Comparison of ENCODE assay signal across 8 cellular contexts in the genomic region with DNA sequence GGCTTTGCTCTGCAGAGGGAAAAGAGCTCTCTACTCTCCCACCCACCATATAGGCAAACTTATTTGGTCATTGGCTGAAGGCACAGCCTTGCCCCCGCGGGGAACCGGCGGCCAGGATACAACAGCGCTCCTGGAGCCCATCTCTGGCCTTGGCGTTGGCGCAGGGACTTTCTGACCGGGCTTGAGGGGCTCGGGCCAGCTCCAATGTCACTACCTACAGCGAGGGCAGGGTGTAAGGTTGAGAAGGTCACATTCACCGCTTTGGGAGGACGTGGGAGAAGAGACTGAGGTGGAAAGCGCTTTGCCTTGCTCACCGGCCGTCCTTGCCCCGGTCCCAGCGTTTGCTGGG. TPM values are rescaled to one million over a fixed set of nuclear protein-coding genes. Genes with fewer than 3 reads are reported as not detected.
DNase-seq lines count a peak whose midpoint lies in the region; ATAC-seq, FAIRE-seq and TF ChIP-seq lines count a peak whose summit lies in the region.

No MANE protein-coding gene starts in this region.

- peaks cover 24% of the 10 kb centered on the region for H3K4me1 ChIP-seq in KMS-11 (ENCODE audit: low read depth, poor library complexity, severe bottlenecking)
- peaks cover 21% of the 10 kb centered on the region for H3K4me1 ChIP-seq in astrocyte (ENCODE audit: insufficient read depth, low read length)
- H3K4me1 ChIP-seq in neural progenitor cell, result peaks cover 50% of the 10 kb centered on the region
- H3K4me1 ChIP-seq in esophagus squamous epithelium, result peaks cover 25 to 79% (median 43%) of the 10 kb centered on the region in 3 donors

- FAIRE-seq in astrocyte (lab: Jason Lieb, UNC), result no peak

- ATAC-seq in HG03025 (IDR thresholded peaks at IDR 0.05; ENCODE audit: low FRiP score, unreplicated experiment), result no peak

- peak overlapping the region; percentile 86 for H3K27ac Mint-ChIP-seq in astrocyte (ENCODE audit: unreplicated experiment)
- H3K27ac Mint-ChIP-seq in neural progenitor cell, result no peak overlapping the region

- H3K4me1 Mint-ChIP-seq in astrocyte (ENCODE audit: low read depth, unreplicated experiment), result peaks cover 12% of the 10 kb centered on the region
- peaks cover 49% of the 10 kb centered on the region for H3K4me1 Mint-ChIP-seq in neural progenitor cell

- H2AFZ ChIP-seq in KMS-11 (ENCODE audit: low read depth) (peak overlapping the region; percentile 53), astrocyte (ENCODE audit: low read depth, low read length) (peak overlapping the region; percentile 47), neural progenitor cell (replicated peaks) (no peak overlapping the region)

- WGBS in esophagus squamous epithelium, 2 donors, result 9 to 22% methylated on average over 7 to 16 of the region's 17 CpGs

- peaks cover 8% of the 10 kb centered on the region; the same call in 1 of the 2 replicates for H3K36me3 ChIP-seq in KMS-11 (ENCODE audit: insufficient read depth)
- no peaks in the 10 kb centered on the region for H3K36me3 ChIP-seq in astrocyte (ENCODE audit: insufficient read depth, low read length)
- no peaks in the 10 kb centered on the region for H3K36me3 ChIP-seq in neural progenitor cell
- H3K36me3 ChIP-seq in esophagus squamous epithelium, result no peaks in the 10 kb centered on the region

- H4K20me1 ChIP-seq in KMS-11 (ENCODE audit: insufficient read depth) (no peaks in the 10 kb centered on the region; the same call in 1 of the 2 replicates), astrocyte (ENCODE audit: insufficient read depth, low read length) (peaks cover 7% of the 10 kb centered on the region), neural progenitor cell (ENCODE audit: low read depth) (peaks cover 85% of the 10 kb centered on the region)

- peaks cover 49% of the 10 kb centered on the region for H3F3A ChIP-seq in neural progenitor cell (ENCODE audit: low read depth)

- H3K27ac ChIP-seq in KMS-11 (peak overlapping the region; percentile 53), astrocyte (ENCODE audit: low read depth, low read length) (no peak overlapping the region), neural progenitor cell (no peak overlapping the region), esophagus squamous epithelium (no peak overlapping the region)

- no peak overlapping the region for H3K4me3 ChIP-seq in KMS-11 (IDR thresholded peaks at IDR 0.05; ENCODE audit: insufficient read depth, low read depth, low read length)
- no peak overlapping the region for H3K4me3 ChIP-seq in astrocyte (ENCODE audit: insufficient read depth, low read depth, low read length)
- H3K4me3 ChIP-seq in neural progenitor cell, result peak overlapping the region; percentile 56
- H3K4me3 ChIP-seq in esophagus squamous epithelium, result peak overlapping the region in 1 of 4 donors; percentile 41

- H3K9me3 Mint-ChIP-seq in astrocyte (ENCODE audit: unreplicated experiment) (peaks cover 8% of the 10 kb centered on the region), neural progenitor cell (no peaks in the 10 kb centered on the region)

- TF ChIP-seq CTCF in KMS-11 (conservative IDR thresholded peaks at IDR 0.05; ENCODE audit: low read depth, low read length), result no peak
- TF ChIP-seq CTCF in astrocyte (IDR thresholded peaks at IDR 0.05; ENCODE audit: insufficient read depth, low read depth, low read length), result no peak
- TF ChIP-seq CTCF in neural progenitor cell (IDR thresholded peaks at IDR 0.05), result no peak
- TF ChIP-seq CTCF in esophagus squamous epithelium (IDR thresholded peaks at IDR 0.05), result no peak

- H3K9ac ChIP-seq in KMS-11 (peak overlapping the region; percentile 31; the same call in 1 of the 2 replicates), astrocyte (ENCODE audit: low read length) (no peak overlapping the region), neural progenitor cell (no peak overlapping the region)

- peak overlapping the region; percentile 64 for H3K4me2 ChIP-seq in KMS-11
- H3K4me2 ChIP-seq in astrocyte (ENCODE audit: low read length), result peak overlapping the region; percentile 83
- H3K4me2 ChIP-seq in neural progenitor cell, result peak overlapping the region; percentile 97

- H3K36me3 Mint-ChIP-seq in astrocyte (ENCODE audit: low read depth, unreplicated experiment) (peaks cover 3% of the 10 kb centered on the region), neural progenitor cell (no peaks in the 10 kb centered on the region)

- H3K27me3 Mint-ChIP-seq in astrocyte (ENCODE audit: low read depth, unreplicated experiment), result peaks cover 70% of the 10 kb centered on the region
- H3K27me3 Mint-ChIP-seq in neural progenitor cell (ENCODE audit: insufficient read depth, low read depth), result peaks cover 80% of the 10 kb centered on the region

- TF ChIP-seq POLR2A in esophagus squamous epithelium (IDR thresholded peaks at IDR 0.05), result no peak

- intact Hi-C loops in esophagus squamous epithelium (cut with DNase I), result no loop called here

- H3K79me2 ChIP-seq in KMS-11 (ENCODE audit: insufficient read depth, low read depth), result peaks cover 56% of the 10 kb centered on the region
- no peaks in the 10 kb centered on the region for H3K79me2 ChIP-seq in astrocyte (ENCODE audit: insufficient read depth, low read length)
- H3K79me2 ChIP-seq in neural progenitor cell (ENCODE audit: low read depth), result no peaks in the 10 kb centered on the region

- H3K4me3 Mint-ChIP-seq in astrocyte (ENCODE audit: unreplicated experiment) (peak overlapping the region; percentile 87), neural progenitor cell (peak overlapping the region; percentile 90)

- peak; percentile 7 to 38 for DNase-seq in NCI-H2081 (lab: John Stamatoyannopoulos, UW)
- no peak for DNase-seq in NCI-H2081 treated with DMSO at 0.1 percent for 48 hours (lab: John Stamatoyannopoulos, UW)
- no peak for DNase-seq in astrocyte (ENCODE audit: low read depth)
- DNase-seq in neural progenitor cell (ENCODE audit: low spot score), result peak; percentile 37
- no peak for DNase-seq in esophagus squamous epithelium (lab: John Stamatoyannopoulos, UW)
- DNase-seq in Kasumi-1 (lab: John Stamatoyannopoulos, UW), result no peak

- H3K9me3 ChIP-seq in astrocyte (ENCODE audit: insufficient read depth, low read depth, low read length), result peaks cover 4% of the 10 kb centered on the region
- H3K9me3 ChIP-seq in neural progenitor cell (ENCODE audit: low read depth), result no peaks in the 10 kb centered on the region
- no peaks in the 10 kb centered on the region for H3K9me3 ChIP-seq in esophagus squamous epithelium

- no peaks in the 10 kb centered on the region; the same call in 1 of the 2 replicates for H3K27me3 ChIP-seq in KMS-11 (ENCODE audit: insufficient read depth, low read depth)
- peaks cover 89% of the 10 kb centered on the region for H3K27me3 ChIP-seq in astrocyte (ENCODE audit: insufficient read depth, low read length)
- peaks cover 100% of the 10 kb centered on the region for H3K27me3 ChIP-seq in neural progenitor cell
- H3K27me3 ChIP-seq in esophagus squamous epithelium, result peaks cover 44 to 100% (median 68%) of the 10 kb centered on the region in 4 donors

RNA-seq across cellular contexts. Expression of gene ONECUT2, which starts 2.2 kb away (rescaled TPM):
- total RNA-seq in astrocyte (5.2 and 6.2 TPM in 2 replicates), neural progenitor cell (ENCODE audit: low replicate concordance) (0.06 and 0.15 TPM in 2 replicates), esophagus squamous epithelium (under 1 TPM in 3 of 4 donors, not detected in 1; under 0.01 to 0.09 (median 0.04) TPM)

Comparison
In these comparisons a context has a peak if more than half of its experiments do, and no peak if none do; other contexts are left out.
1. DNase-seq: peak in NCI-H2081 (2 of 2) and neural progenitor cell (single experiment); none in NCI-H2081 treated with DMSO at 0.1 percent for 48 hours (single experiment), astrocyte (single experiment), esophagus squamous epithelium (single experiment) and Kasumi-1 (0 of 2).
2. Peak in every context shown above with its lines, with median percentiles within 50 percentile points of each other: H3K4me2 ChIP-seq.